In the genomic region with DNA sequence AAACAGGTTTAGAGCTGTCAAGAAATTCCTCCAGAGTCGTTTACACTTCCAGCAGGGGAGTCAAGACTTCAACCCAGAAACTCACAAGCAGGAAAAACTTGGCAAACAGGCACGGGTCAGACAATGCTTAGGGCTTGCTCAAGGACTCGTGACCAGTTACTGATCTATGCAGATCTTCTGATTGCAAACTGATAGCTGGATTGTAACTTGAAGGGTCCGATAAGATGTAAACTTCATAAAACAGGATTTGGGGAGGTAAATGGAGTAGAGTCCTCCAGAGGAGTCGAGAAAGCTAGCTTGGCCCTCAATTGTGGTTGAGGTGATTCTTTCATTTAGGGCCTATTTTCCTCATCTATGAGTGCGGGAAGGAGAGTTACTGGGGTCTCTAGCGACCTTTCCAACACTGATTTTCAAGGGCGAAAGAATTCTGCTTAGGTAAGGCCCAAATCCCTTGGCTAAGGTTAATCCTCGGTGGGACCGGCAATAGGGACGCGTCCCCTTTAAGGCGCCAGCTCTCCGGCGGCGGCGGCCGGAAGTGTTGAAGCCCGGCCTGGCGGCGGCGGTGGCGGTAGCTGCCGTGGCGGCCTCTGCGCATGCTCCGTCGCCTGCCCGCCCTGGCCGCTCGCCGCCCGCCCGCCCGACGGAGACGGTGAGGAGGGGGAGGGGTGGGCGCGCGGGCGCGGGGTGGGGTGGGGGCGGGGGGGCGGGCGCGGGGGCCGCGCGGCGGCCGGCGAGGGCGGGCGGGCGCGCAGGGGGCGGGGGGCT, we compare ENCODE assay signal across 8 cellular contexts. TPM values are rescaled to one million over a fixed set of nuclear protein-coding genes. Genes with fewer than 3 reads are reported as not detected.
DNase-seq lines count a peak whose midpoint lies in the region; ATAC-seq and TF ChIP-seq lines count a peak whose summit lies in the region.

Gene GMEB1, plus strand, starts transcription at position 594 of the 765 bp plus-strand sequence. CDS start 14,829 bp downstream, outside the sequence.

- H3K27ac ChIP-seq in dorsolateral prefrontal cortex = peak within 1 kb of the TSS; percentile 92 to 100 (median 98)

- peak within 1 kb of the TSS; percentile 98 for H3K27ac Mint-ChIP-seq in activated CD8-positive, alpha-beta T cell treated with anti-CD3 and anti-CD28 coated beads for 36 hours

- CTCF ChIA-PET in activated CD8-positive, alpha-beta T cell treated with anti-CD3 and anti-CD28 coated beads for 36 hours (lab: Charles Lee) = interaction anchor here (0.6 to 2.3 kb wide), 5 partner anchors 20 to 534 kb away, joined by 3 to 8 read pairs (median 4); partner anchors contain the start of gene TAF12

- peaks cover 4% of the 10 kb centered on the region for H3K36me3 Mint-ChIP-seq in activated CD8-positive, alpha-beta T cell treated with anti-CD3 and anti-CD28 coated beads for 36 hours (ENCODE audit: low read depth)

- H3K4me3 Mint-ChIP-seq in activated CD8-positive, alpha-beta T cell treated with anti-CD3 and anti-CD28 coated beads for 36 hours = peak within 1 kb of the TSS; percentile 93

- intact Hi-C loops in activated CD8-positive, alpha-beta T cell treated with anti-CD3 and anti-CD28 coated beads for 36 hours (cut with micrococcal nuclease) = no loop called here
- intact Hi-C loops in dorsolateral prefrontal cortex (cut with DNase I) (loop anchor here (1.0 to 5.0 kb wide), 4 partner anchors 20 to 514 kb away; partner anchors contain the start of genes RNU11 (in 2 of the 2), YTHDF2 (in 2 of the 2), SRSF4 (in 1 of the 2) and TAF12 (in 1 of the 2)), lower leg skin (cut with DNase I; ENCODE audit: low total_unique reads) (no loop called here)

- H3K4me1 Mint-ChIP-seq in activated CD8-positive, alpha-beta T cell treated with anti-CD3 and anti-CD28 coated beads for 36 hours (ENCODE audit: low read depth) = peaks cover 11% of the 10 kb centered on the region

- no peaks in the 10 kb centered on the region for H3K27me3 Mint-ChIP-seq in activated CD8-positive, alpha-beta T cell treated with anti-CD3 and anti-CD28 coated beads for 36 hours

- no peak for TF ChIP-seq POLR2A in lower leg skin (IDR thresholded peaks at IDR 0.05)

- H3K4me3 ChIP-seq in dorsolateral prefrontal cortex (peak within 1 kb of the TSS; percentile 67 to 100 (median 93)), lower leg skin (ENCODE audit: low read depth, poor library complexity, severe bottlenecking) (peak within 1 kb of the TSS; percentile 94)

- no peaks in the 10 kb centered on the region for H3K27me3 ChIP-seq in dorsolateral prefrontal cortex

- DNase-seq in C1 segment of cervical spinal cord (lab: John Stamatoyannopoulos, UW) (peak in 13 of 14 donors; percentile 29 to 88 (median 77)), NCI-H774 (lab: John Stamatoyannopoulos, UW) (peak; percentile 57), dorsolateral prefrontal cortex (peak; percentile 68 to 89 (median 77)), lower leg skin (ENCODE audit: low spot score in 2 of 2) (peak; percentile 71 to 96)
- DNase-seq in activated CD8-positive, alpha-beta T cell treated with anti-CD3 and anti-CD28 coated beads for 36 hours = peak; percentile 88
- peak; percentile 87 for DNase-seq in stimulated activated CD4-positive, alpha-beta T cell treated with anti-CD3 and anti-CD28 coated beads, Interleukin-4, amount 100 ng/mL, for 24 hours

- POLR2A ChIA-PET in activated CD8-positive, alpha-beta T cell treated with anti-CD3 and anti-CD28 coated beads for 36 hours (lab: Charles Lee) = interaction anchor here (0.7 to 6.9 kb wide), 12 partner anchors 10 to 1971 kb away, joined by 3 to 98 read pairs (median 8); partner anchors contain the start of genes RNU11, TAF12 and YTHDF2

- ATAC-seq in GM19395 (IDR thresholded peaks at IDR 0.05; ENCODE audit: unreplicated experiment) (peak; percentile 64), HG03521 (IDR thresholded peaks at IDR 0.05; ENCODE audit: unreplicated experiment) (peak; percentile 75)
- peak; percentile 77 for ATAC-seq in activated CD8-positive, alpha-beta T cell treated with anti-CD3 and anti-CD28 coated beads for 36 hours

- WGBS in lower leg skin, 2 donors = 0 to 2% methylated on average over 13 to 25 of the region's 57 CpGs

- H3K9me3 Mint-ChIP-seq in activated CD8-positive, alpha-beta T cell treated with anti-CD3 and anti-CD28 coated beads for 36 hours = no peaks in the 10 kb centered on the region

- TF ChIP-seq CTCF in activated CD8-positive, alpha-beta T cell treated with anti-CD3 and anti-CD28 coated beads for 36 hours (IDR thresholded peaks at IDR 0.05) = no peak
- TF ChIP-seq CTCF in dorsolateral prefrontal cortex (IDR thresholded peaks at IDR 0.05 in 54 of 56, conservative IDR thresholded peaks at IDR 0.05 in 2 of 56; ENCODE audit: low read depth in 1 of 56, partially characterized antibody in 56 of 56) = peak in 22 of 56 donors; percentile 6 to 45 (median 24)
- no peak for TF ChIP-seq CTCF in lower leg skin (IDR thresholded peaks at IDR 0.05)

RNA-seq across cellular contexts. Expression of gene GMEB1, which starts in this region (rescaled TPM):
- total RNA-seq in activated CD8-positive, alpha-beta T cell treated with anti-CD3 and anti-CD28 coated beads for 36 hours = 10 to 100 TPM; 22.0 to 23.3 TPM
- total RNA-seq in dorsolateral prefrontal cortex (10 to 100 TPM in 74 of 120 experiments, 1 to 10 TPM in 46; 7.1 to 15.1 (median 10.6) TPM), lower leg skin (10 to 100 TPM; 10.8 to 12.0 (median 11.6) TPM)

Comparison
In these comparisons a context has a peak if more than half of its experiments do, and no peak if none do; other contexts are left out.
1. Peak in every context shown above with its lines: DNase-seq, ATAC-seq, H3K4me3 ChIP-seq and H3K27ac ChIP-seq.
2. intact Hi-C loops: an anchor here in dorsolateral prefrontal cortex (1.0 to 5.0 kb wide); none called in activated CD8-positive, alpha-beta T cell treated with anti-CD3 and anti-CD28 coated beads for 36 hours and lower leg skin.